Comparison of ENCODE assay signal across 8 cellular contexts in genomic region chr19:48445606-48446481, GRCh38. TPM values are rescaled to one million over a fixed set of nuclear protein-coding genes. Genes with fewer than 3 reads are reported as not detected.
DNase-seq lines count a peak whose midpoint lies in the region; TF ChIP-seq lines count a peak whose summit lies in the region.

Gene GRWD1 (plus strand): TSS chr19:48445983. CDS start chr19:48446006, 23 bp downstream.

- peaks cover 44% of the 10 kb centered on the region for H3K36me3 ChIP-seq in HAP-1 (replicated peaks)
- H3K36me3 ChIP-seq in MM.1S (replicated peaks; ENCODE audit: insufficient read depth, low read length): 0 out of 2 replicates have a peak, but pooled peaks cover 5% of the 10 kb centered on the region
- H3K36me3 ChIP-seq in neural cell (ENCODE audit: insufficient read depth, low read length): no peaks in the 10 kb centered on the region
- H3K36me3 ChIP-seq in stomach: peaks cover 12 to 40% (median 39%) of the 10 kb centered on the region in 4 donors

- H3K9ac ChIP-seq in MM.1S (ENCODE audit: low read length) (peak within 1 kb of the TSS; percentile 97), neural cell (ENCODE audit: low read length) (peak within 1 kb of the TSS; percentile 73)

- H3K4me3 ChIP-seq in HAP-1 (peak within 1 kb of the TSS; percentile 94), MM.1S (ENCODE audit: low read length) (peak within 1 kb of the TSS; percentile 95), fibroblast of villous mesenchyme (ENCODE audit: low read depth, low read length) (peak within 1 kb of the TSS; percentile 95), neural cell (ENCODE audit: low read length) (peak within 1 kb of the TSS; percentile 97), stomach (peak within 1 kb of the TSS; percentile 78 to 100 (median 92))

- peak within 1 kb of the TSS; percentile 78 for H3K4me2 ChIP-seq in MM.1S (ENCODE audit: low read depth, low read length)
- peak within 1 kb of the TSS; percentile 80 for H3K4me2 ChIP-seq in neural cell (ENCODE audit: low read length)

- peaks cover 39% of the 10 kb centered on the region for H3K79me2 ChIP-seq in MM.1S (ENCODE audit: low read length)
- H3K79me2 ChIP-seq in neural cell (replicated peaks; ENCODE audit: insufficient read depth, low read length): peaks cover 6% of the 10 kb centered on the region

- H4K20me1 ChIP-seq in MM.1S (ENCODE audit: insufficient read depth, low read length) (no peaks in the 10 kb centered on the region), neural cell (ENCODE audit: insufficient read depth) (no peaks in the 10 kb centered on the region)

- H3K4me1 ChIP-seq in HAP-1 (no peaks in the 10 kb centered on the region; the same call in 1 of the 2 replicates), MM.1S (ENCODE audit: low read length) (peaks cover 22% of the 10 kb centered on the region), stomach (peaks cover 16 to 51% (median 37%) of the 10 kb centered on the region in 4 donors)

- TF ChIP-seq RAD21 in neural cell (conservative IDR thresholded peaks at IDR 0.05): no peak

- in situ Hi-C loops in HAP-1 (cut with MboI; ENCODE audit: low sequenced_read_pairs): no loop called here

- H3K9me2 ChIP-seq in MM.1S (replicated peaks; ENCODE audit: insufficient read depth, low read length) (no peaks in the 10 kb centered on the region), neural cell (ENCODE audit: insufficient read depth, low read length) (no peaks in the 10 kb centered on the region)

- H2AFZ ChIP-seq in MM.1S (ENCODE audit: low read length) (peak within 1 kb of the TSS; percentile 36), neural cell (ENCODE audit: low read depth, low read length) (peak within 1 kb of the TSS; percentile 58)

- WGBS in stomach, 5 donors: 0 to 1% (median 0%) methylated on average over 42 to 61 of the region's 61 CpGs

- TF ChIP-seq POLR2A in stomach (IDR thresholded peaks at IDR 0.05): no peak

- TF ChIP-seq EP300 in neural cell (conservative IDR thresholded peaks at IDR 0.05; ENCODE audit: poor library complexity, severe bottlenecking) (peak; percentile 55), stomach (IDR thresholded peaks at IDR 0.05) (no peak)

- TF ChIP-seq CTCF in MM.1S (IDR thresholded peaks at IDR 0.05; ENCODE audit: low read length) (peak; percentile 21), fibroblast of villous mesenchyme (IDR thresholded peaks at IDR 0.05; ENCODE audit: insufficient read depth, low read depth, low read length) (peak; percentile 15), neural cell (IDR thresholded peaks at IDR 0.05; ENCODE audit: poor library complexity, severe bottlenecking) (no peak), stomach (IDR thresholded peaks at IDR 0.05) (no peak)

- H3K27me3 ChIP-seq in HAP-1 (ENCODE audit: low read depth): no peaks in the 10 kb centered on the region
- no peaks in the 10 kb centered on the region for H3K27me3 ChIP-seq in MM.1S (replicated peaks; ENCODE audit: insufficient read depth, low read length)
- H3K27me3 ChIP-seq in neural cell (ENCODE audit: insufficient read depth, low read depth, low read length): no peaks in the 10 kb centered on the region
- peaks cover 0 to 41% (median 21%) of the 10 kb centered on the region in 3 donors for H3K27me3 ChIP-seq in stomach

- H3K27ac ChIP-seq in MM.1S (ENCODE audit: low read length) (peak within 1 kb of the TSS; percentile 79), neural cell (ENCODE audit: low read length) (peak within 1 kb of the TSS; percentile 93), stomach (peak within 1 kb of the TSS; percentile 80 to 91 (median 89))

- peaks cover 19% of the 10 kb centered on the region for H3F3A ChIP-seq in MM.1S (ENCODE audit: insufficient read depth, low read length)
- no peaks in the 10 kb centered on the region for H3F3A ChIP-seq in neural cell (ENCODE audit: insufficient read depth, low read length, poor library complexity, severe bottlenecking)

- H3K9me3 ChIP-seq in HAP-1: no peaks in the 10 kb centered on the region
- no peaks in the 10 kb centered on the region for H3K9me3 ChIP-seq in MM.1S (replicated peaks; ENCODE audit: insufficient read depth, low read length)
- no peaks in the 10 kb centered on the region for H3K9me3 ChIP-seq in neural cell (ENCODE audit: low read length)
- H3K9me3 ChIP-seq in stomach: no peaks in the 10 kb centered on the region

- intact Hi-C loops in stomach (cut with DNase I; ENCODE audit: low total_unique reads): no loop called here

- DNase-seq in ELF-1 (ENCODE audit: low read depth, low spot score) (peak; percentile 98), HAP-1 (ENCODE audit: low spot score in 2 of 2) (peak; percentile 96), MM.1S (peak; percentile 96), SIG-M5 (lab: John Stamatoyannopoulos, UW) (peak; percentile 90), activated gamma-delta T cell (lab: John Stamatoyannopoulos, UW) (peak; percentile 56), fibroblast of villous mesenchyme (ENCODE audit: low read depth) (peak; percentile 95), stomach (peak; percentile 91)

TF ChIP-seq in neural cell, 6 proteins besides CTCF, POLR2A, EP300 and RAD21:
- TF ChIP-seq MXI1 (conservative IDR thresholded peaks at IDR 0.05; ENCODE audit: poor library complexity, severe bottlenecking) (peak; percentile 100), REST (IDR thresholded peaks at IDR 0.05; ENCODE audit: borderline replicate concordance) (no peak), POLR2AphosphoS5 (IDR thresholded peaks at IDR 0.05) (peak; percentile 77), SMC3 (conservative IDR thresholded peaks at IDR 0.05; ENCODE audit: poor library complexity) (peak; percentile 12), TAF1 (IDR thresholded peaks at IDR 0.05; ENCODE audit: low read depth) (no peak)

RNA-seq across cellular contexts. Expression of gene GRWD1, which starts in this region (rescaled TPM):
- total RNA-seq in fibroblast of villous mesenchyme (25.1 and 38.4 TPM in 2 replicates), stomach (10 to 100 TPM in 4 of 5 donors, 1 to 10 TPM in 1; 5.8 to 49.4 (median 18.5) TPM)
- polyA plus RNA-seq in neural cell (10.6 and 11.8 TPM in 2 replicates), stomach (10 to 100 TPM in 2 of 3 donors, 1 to 10 TPM in 1; 7.6 to 13.9 (median 12.8) TPM)
- 17.1 and 17.8 TPM in 2 replicates for polyA minus RNA-seq in neural cell

Comparison
In these comparisons a context has a peak if more than half of its experiments do, and no peak if none do; other contexts are left out.
1. Peak in every context shown above with its lines: DNase-seq, H3K4me3 ChIP-seq and H3K27ac ChIP-seq.
2. CTCF ChIP-seq: peak in MM.1S (single experiment) and fibroblast of villous mesenchyme (single experiment); none in neural cell (single experiment) and stomach (0 of 7).